In the genomic region with DNA sequence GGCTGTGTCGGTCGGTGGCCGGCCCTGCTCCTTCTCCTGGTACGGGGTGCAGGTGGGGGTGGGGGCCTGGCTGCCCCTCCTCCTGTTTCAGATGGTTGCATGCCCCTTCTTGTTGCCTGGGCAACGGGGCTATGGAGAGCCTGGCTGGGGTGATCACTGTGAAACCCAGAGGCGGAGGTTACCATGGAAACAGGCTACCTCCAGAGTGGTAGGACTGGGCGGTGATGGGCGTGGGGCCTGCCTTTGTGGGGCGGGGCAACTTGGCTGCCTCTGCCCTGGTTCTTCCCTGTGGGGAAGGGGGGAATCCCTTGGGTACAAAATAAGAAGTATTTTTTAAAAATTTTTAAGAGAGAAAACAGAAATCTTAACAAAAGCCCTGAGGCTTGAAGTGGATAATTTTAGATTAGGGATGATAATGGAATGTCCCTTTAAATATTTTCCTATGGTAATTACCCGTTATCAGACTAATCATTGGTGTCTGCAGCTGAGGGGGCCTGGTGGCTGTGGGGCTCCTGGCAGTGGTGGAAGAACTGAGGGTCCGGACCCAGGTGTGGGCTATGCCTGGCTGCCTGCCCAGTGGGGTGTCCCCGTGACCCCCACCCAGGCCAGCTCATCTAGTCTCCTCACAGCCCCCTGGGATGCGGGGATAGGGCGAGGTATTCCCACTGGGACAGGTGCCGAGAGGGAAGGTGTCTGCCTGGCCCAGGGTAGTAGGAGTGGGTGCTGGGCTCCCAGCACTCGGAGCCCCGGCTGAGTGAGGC, we compare ENCODE assay signal across 10 cellular contexts. TPM values are rescaled to one million over a fixed set of nuclear protein-coding genes. Genes with fewer than 3 reads are reported as not detected.
DNase-seq lines count a peak whose midpoint lies in the region; ATAC-seq lines count a peak whose summit lies in the region.
"Had no signal": no experiment of that assay in that cellular context is flagged by ENCODE, and none has a peak within 500 bp of the region (broad histone marks: within the 10 kb centered on the region; RNA-seq: fewer than 3 reads in every experiment).

No MANE protein-coding gene starts in this region.

- ATAC-seq in GM18867 (IDR thresholded peaks at IDR 0.05; ENCODE audit: unreplicated experiment) (peak; percentile 54), HG02642 (IDR thresholded peaks at IDR 0.05; ENCODE audit: poor library complexity, unreplicated experiment) (peak; percentile 65), memory B cell (ENCODE audit: low read depth) (peak; percentile 70), HG03175 (IDR thresholded peaks at IDR 0.05; ENCODE audit: unreplicated experiment) (no peak)
- no peak for ATAC-seq in naive thymus-derived CD8-positive, alpha-beta T cell
- ATAC-seq: natural killer cell had no signal

- peaks cover 6% of the 10 kb centered on the region for H3K4me1 Mint-ChIP-seq in memory B cell
- H3K4me1 Mint-ChIP-seq in naive thymus-derived CD8-positive, alpha-beta T cell = no peaks in the 10 kb centered on the region
- H3K4me1 Mint-ChIP-seq: natural killer cell had no signal

- H3K27me3 Mint-ChIP-seq in memory B cell = no peaks in the 10 kb centered on the region
- H3K27me3 Mint-ChIP-seq in naive thymus-derived CD8-positive, alpha-beta T cell = no peaks in the 10 kb centered on the region
- H3K27me3 Mint-ChIP-seq: activated naive CD8-positive, alpha-beta T cell had no signal

- POLR2A ChIA-PET in naive thymus-derived CD8-positive, alpha-beta T cell (lab: Charles Lee) = no interaction called here

- H3K4me3 Mint-ChIP-seq in memory B cell = no peak overlapping the region
- H3K4me3 Mint-ChIP-seq in naive thymus-derived CD8-positive, alpha-beta T cell = no peak overlapping the region
- H3K4me3 Mint-ChIP-seq: activated naive CD8-positive, alpha-beta T cell; natural killer cell had no signal

- H3K9me3 Mint-ChIP-seq in memory B cell = no peaks in the 10 kb centered on the region
- H3K9me3 Mint-ChIP-seq in naive thymus-derived CD8-positive, alpha-beta T cell = no peaks in the 10 kb centered on the region
- H3K9me3 Mint-ChIP-seq: natural killer cell had no signal

- DNase-seq in NCI-H2227 (lab: John Stamatoyannopoulos, UW; ENCODE audit: unreplicated experiment) = peak; percentile 94
- DNase-seq in memory B cell (ENCODE audit: low spot score in 2 of 2) = no peak
- no peak for DNase-seq in NCI-H2107 (lab: John Stamatoyannopoulos, UW)
- no peak for DNase-seq in naive thymus-derived CD8-positive, alpha-beta T cell
- DNase-seq in middle frontal gyrus (ENCODE audit: extremely low spot score, low spot score) = no peak
- DNase-seq: natural killer cell had no signal

- peak overlapping the region; percentile 53 for H3K27ac Mint-ChIP-seq in memory B cell
- H3K27ac Mint-ChIP-seq in naive thymus-derived CD8-positive, alpha-beta T cell = no peak overlapping the region
- H3K27ac Mint-ChIP-seq: activated naive CD8-positive, alpha-beta T cell; natural killer cell had no signal

- H3K36me3 Mint-ChIP-seq in memory B cell = peaks cover 16% of the 10 kb centered on the region
- H3K36me3 Mint-ChIP-seq in naive thymus-derived CD8-positive, alpha-beta T cell = peaks cover 0 to 10% (median 7%) of the 10 kb centered on the region in 3 donors
- H3K36me3 Mint-ChIP-seq: activated naive CD8-positive, alpha-beta T cell; natural killer cell had no signal

RNA-seq across cellular contexts. Expression of a gene that starts 32.5 kb away (rescaled TPM):
- 10 to 100 TPM; 13.9 to 15.8 TPM for total RNA-seq in naive thymus-derived CD8-positive, alpha-beta T cell
- polyA plus RNA-seq in naive thymus-derived CD8-positive, alpha-beta T cell = under 1 TPM; 0.20 to 0.59 (median 0.24) TPM

Comparison
In these comparisons a context has a peak if more than half of its experiments do, and no peak if none do; other contexts are left out.
1. ATAC-seq: peak in GM18867 (single experiment), HG02642 (single experiment) and memory B cell (single experiment); none in naive thymus-derived CD8-positive, alpha-beta T cell (0 of 2) and HG03175 (single experiment).